14 cellular contexts compared by ENCODE assay signal in the genomic region with DNA sequence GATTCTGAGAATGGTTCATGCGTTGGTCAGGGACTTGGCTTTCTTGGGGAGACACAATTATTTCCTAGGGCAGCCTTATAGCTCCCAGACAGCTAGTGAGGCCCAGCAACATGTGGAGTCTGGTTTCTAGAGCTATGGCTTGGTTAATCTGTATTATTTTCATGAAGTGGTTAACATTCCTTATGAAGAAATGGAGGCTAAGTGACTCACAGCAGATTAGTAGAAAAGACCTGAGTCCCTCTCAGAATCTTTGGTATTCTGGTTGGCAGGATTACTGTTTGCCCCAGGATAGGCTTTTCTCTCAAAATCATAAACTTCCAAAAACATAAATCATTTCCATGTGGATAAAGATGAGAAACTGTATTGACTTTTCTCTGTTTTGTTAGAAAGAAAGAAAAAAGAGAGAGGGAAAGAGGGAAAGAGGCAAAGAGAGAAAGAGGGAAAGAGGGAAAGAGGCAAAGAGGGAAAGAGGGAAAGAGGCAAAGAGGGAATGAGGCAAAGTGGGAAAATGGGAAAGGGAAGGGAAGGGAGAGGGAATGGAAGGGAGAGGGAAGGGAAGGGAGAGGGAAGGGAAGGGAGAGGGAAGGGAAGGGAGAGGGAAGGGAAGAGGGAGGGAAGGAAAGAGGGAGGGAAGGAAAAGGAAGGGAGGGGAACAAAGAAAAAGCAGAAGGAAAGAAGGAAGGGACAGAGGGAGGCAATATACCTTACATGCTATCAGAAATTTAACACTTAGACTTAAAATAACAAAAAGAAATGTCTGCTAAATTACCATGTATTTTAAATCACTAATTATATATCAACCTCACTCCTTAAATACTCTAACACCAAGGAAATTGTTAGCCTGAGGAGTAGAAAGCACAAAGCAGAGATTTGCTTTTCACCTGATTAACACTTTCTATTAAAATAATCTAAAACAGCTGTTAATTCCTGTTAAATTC. TPM values are rescaled to one million over a fixed set of nuclear protein-coding genes. Genes with fewer than 3 reads are reported as not detected.
DNase-seq lines count a peak whose midpoint lies in the region; ATAC-seq and TF ChIP-seq lines count a peak whose summit lies in the region.
"Had no signal": no experiment of that assay in that cellular context is flagged by ENCODE, and none has a peak within 500 bp of the region (broad histone marks: within the 10 kb centered on the region; RNA-seq: fewer than 3 reads in every experiment).

No MANE protein-coding gene starts in this region.

- no peaks in the 10 kb centered on the region for H3K27me3 ChIP-seq in GM23248 (replicated peaks; ENCODE audit: insufficient read depth)
- H3K27me3 ChIP-seq: SJCRH30 had no signal

- DNase-seq in AG08395 (ENCODE audit: low spot score) (peak; percentile 74), GM23248 (peak; percentile 65), astrocyte of the spinal cord (ENCODE audit: low read depth, low spot score) (peak; percentile 65), iris pigment epithelial cell (ENCODE audit: low read depth) (peak; percentile 90), sciatic nerve (ENCODE audit: low spot score) (no peak), substantia nigra (lab: John Stamatoyannopoulos, UW) (no peak), RWPE1 (ENCODE audit: low spot score) (no peak), Kasumi-1 (lab: John Stamatoyannopoulos, UW) (no peak)
- DNase-seq: activated CD4-positive, alpha-beta memory T cell treated with anti-CD3 and anti-CD28 coated beads for 36 hours; HCEC 1CT; naive thymus-derived CD8-positive, alpha-beta T cell; NCI-H1417; NCI-H2227 treated with DMSO at 0.1 percent for 48 hours had no signal

- no peaks in the 10 kb centered on the region for H3K79me2 ChIP-seq in GM23248 (ENCODE audit: insufficient read depth)

- POLR2A ChIA-PET in RWPE1 (lab: Yijun Ruan, JAX; ENCODE audit: low non-redundant PET): no interaction called here

- H3K4me1 ChIP-seq in GM23248 (ENCODE audit: insufficient read depth): peaks cover 60% of the 10 kb centered on the region

- H3K9me3 ChIP-seq in GM23248 (ENCODE audit: low read depth): no peaks in the 10 kb centered on the region

- H3K27ac ChIP-seq in GM23248: peak overlapping the region; percentile 44
- no peak overlapping the region for H3K27ac ChIP-seq in substantia nigra (ENCODE audit: low read depth, low read length, poor library complexity, severe bottlenecking)
- H3K27ac ChIP-seq in RWPE1: no peak overlapping the region
- H3K27ac ChIP-seq: SJCRH30 had no signal

- in situ Hi-C loops in GM23248 (cut with MboI) (no loop called here), astrocyte of the spinal cord (cut with HindIII; ENCODE audit: low sequenced_read_pairs) (no loop called here)

- H3K9me2 ChIP-seq in GM23248 (ENCODE audit: insufficient read depth): no peaks in the 10 kb centered on the region; the same call in 1 of the 2 replicates

- no peak overlapping the region for H3K9ac ChIP-seq in GM23248

- CTCF ChIA-PET in RWPE1 (lab: Yijun Ruan, JAX): no interaction called here

- H3K36me3 ChIP-seq in GM23248 (ENCODE audit: low read depth): peaks cover 17% of the 10 kb centered on the region

- H3F3A ChIP-seq in GM23248 (ENCODE audit: insufficient read depth): peaks cover 62% of the 10 kb centered on the region

- ATAC-seq in sciatic nerve: no peak
- ATAC-seq: naive thymus-derived CD8-positive, alpha-beta T cell had no signal

- H3K4me3 ChIP-seq in GM23248: no peak overlapping the region
- H3K4me3 ChIP-seq in astrocyte of the spinal cord (ENCODE audit: low read depth, low read length): no peak overlapping the region
- H3K4me3 ChIP-seq: SJCRH30 had no signal

- 65 to 71% methylated on average over 1 of the region's 1 CpG for WGBS in GM23248 (ENCODE audit: low coverage in 1 of 2, low lambda C conversion rate in 2 of 2, missing lambda C conversion rate in 2 of 2), 2 experiments

- H2AFZ ChIP-seq in GM23248: peak overlapping the region; percentile 32; the same call in 1 of the 2 replicates

- no peak for TF ChIP-seq CTCF in astrocyte of the spinal cord (IDR thresholded peaks at IDR 0.05; ENCODE audit: low read depth, low read length)
- no peak for TF ChIP-seq CTCF in RWPE1 (conservative IDR thresholded peaks at IDR 0.05; ENCODE audit: low read depth)

- H3K4me2 ChIP-seq in GM23248 (ENCODE audit: unreplicated experiment): peak overlapping the region; percentile 29

- intact Hi-C loops in sciatic nerve (cut with DNase I): no loop called here

- no peaks in the 10 kb centered on the region for H4K20me1 ChIP-seq in GM23248 (ENCODE audit: insufficient read depth)

RNA-seq across cellular contexts. Expression of a gene that starts 42.0 kb away (rescaled TPM):
- 10.5 and 19.3 TPM in 2 replicates for total RNA-seq in GM23248 (2014; rRNA removed; shearing (Covaris generic))
- 16.2 and 16.4 TPM in 2 replicates for polyA plus RNA-seq in GM23248 (2016; fragmentation: Nextera tagmentation; extraction: Ambion mirVana)
- 4.7 TPM for total RNA-seq in sciatic nerve

Comparison
In these comparisons a context has a peak if more than half of its experiments do, and no peak if none do; other contexts are left out.
1. DNase-seq: peak in AG08395 (single experiment), GM23248 (single experiment), astrocyte of the spinal cord (single experiment) and iris pigment epithelial cell (single experiment); none in sciatic nerve (single experiment), substantia nigra (0 of 49), RWPE1 (single experiment) and Kasumi-1 (0 of 2).